ENCODE assay signal across 2 cellular contexts in genomic region chr9:89820337-89820736, GRCh38.
TF ChIP-seq lines count a peak whose summit lies in the region.

No MANE protein-coding gene starts in this region.

TF ChIP-seq in HepG2, 621 proteins besides CTCF, POLR2A, EP300 and RAD21 (continued from another document and continues in another):
- no peak for TF ChIP-seq NCOA2 (CRISPR knock-in tag; IDR thresholded peaks at IDR 0.05)
- TF ChIP-seq PLRG1 (conservative IDR thresholded peaks at IDR 0.05), result 0 out of 2 replicates have a peak, but pooled peaks have one; percentile 64
- TF ChIP-seq, protein P1, sequence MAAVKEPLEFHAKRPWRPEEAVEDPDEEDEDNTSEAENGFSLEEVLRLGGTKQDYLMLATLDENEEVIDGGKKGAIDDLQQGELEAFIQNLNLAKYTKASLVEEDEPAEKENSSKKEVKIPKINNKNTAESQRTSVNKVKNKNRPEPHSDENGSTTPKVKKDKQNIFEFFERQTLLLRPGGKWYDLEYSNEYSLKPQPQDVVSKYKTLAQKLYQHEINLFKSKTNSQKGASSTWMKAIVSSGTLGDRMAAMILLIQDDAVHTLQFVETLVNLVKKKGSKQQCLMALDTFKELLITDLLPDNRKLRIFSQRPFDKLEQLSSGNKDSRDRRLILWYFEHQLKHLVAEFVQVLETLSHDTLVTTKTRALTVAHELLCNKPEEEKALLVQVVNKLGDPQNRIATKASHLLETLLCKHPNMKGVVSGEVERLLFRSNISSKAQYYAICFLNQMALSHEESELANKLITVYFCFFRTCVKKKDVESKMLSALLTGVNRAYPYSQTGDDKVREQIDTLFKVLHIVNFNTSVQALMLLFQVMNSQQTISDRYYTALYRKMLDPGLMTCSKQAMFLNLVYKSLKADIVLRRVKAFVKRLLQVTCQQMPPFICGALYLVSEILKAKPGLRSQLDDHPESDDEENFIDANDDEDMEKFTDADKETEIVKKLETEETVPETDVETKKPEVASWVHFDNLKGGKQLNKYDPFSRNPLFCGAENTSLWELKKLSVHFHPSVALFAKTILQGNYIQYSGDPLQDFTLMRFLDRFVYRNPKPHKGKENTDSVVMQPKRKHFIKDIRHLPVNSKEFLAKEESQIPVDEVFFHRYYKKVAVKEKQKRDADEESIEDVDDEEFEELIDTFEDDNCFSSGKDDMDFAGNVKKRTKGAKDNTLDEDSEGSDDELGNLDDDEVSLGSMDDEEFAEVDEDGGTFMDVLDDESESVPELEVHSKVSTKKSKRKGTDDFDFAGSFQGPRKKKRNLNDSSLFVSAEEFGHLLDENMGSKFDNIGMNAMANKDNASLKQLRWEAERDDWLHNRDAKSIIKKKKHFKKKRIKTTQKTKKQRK (IDR thresholded peaks at IDR 0.05; ENCODE audit: low read length), result no peak
- 0 out of 2 replicates have a peak, but pooled peaks have one; percentile 8 for TF ChIP-seq FOXP1 (IDR thresholded peaks at IDR 0.05)
- no peak for TF ChIP-seq FOXP1 (CRISPR knock-in tag; IDR thresholded peaks at IDR 0.05)
- TF ChIP-seq ZNF451 (CRISPR knock-in tag; IDR thresholded peaks at IDR 0.05), result no peak
- TF ChIP-seq NONO (IDR thresholded peaks at IDR 0.05), result no peak
- no peak for TF ChIP-seq NONO (CRISPR knock-in tag; conservative IDR thresholded peaks at IDR 0.05)
- TF ChIP-seq, protein P2, sequence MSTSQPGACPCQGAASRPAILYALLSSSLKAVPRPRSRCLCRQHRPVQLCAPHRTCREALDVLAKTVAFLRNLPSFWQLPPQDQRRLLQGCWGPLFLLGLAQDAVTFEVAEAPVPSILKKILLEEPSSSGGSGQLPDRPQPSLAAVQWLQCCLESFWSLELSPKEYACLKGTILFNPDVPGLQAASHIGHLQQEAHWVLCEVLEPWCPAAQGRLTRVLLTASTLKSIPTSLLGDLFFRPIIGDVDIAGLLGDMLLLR (CRISPR knock-in tag; IDR thresholded peaks at IDR 0.05), result no peak
- TF ChIP-seq ZNF629 (CRISPR knock-in tag; conservative IDR thresholded peaks at IDR 0.05), result no peak
- TF ChIP-seq THAP9 (CRISPR knock-in tag; IDR thresholded peaks at IDR 0.05; ENCODE audit: borderline replicate concordance), result no peak
- TF ChIP-seq NBN (conservative IDR thresholded peaks at IDR 0.05), result 0 out of 2 replicates have a peak, but pooled peaks have one; percentile 50
- TF ChIP-seq ZNF10 (CRISPR knock-in tag; IDR thresholded peaks at IDR 0.05; ENCODE audit: borderline replicate concordance, low read depth), result no peak
- TF ChIP-seq FOXK2 (IDR thresholded peaks at IDR 0.05), result 0 out of 2 replicates have a peak, but pooled peaks have one; percentile 22
- TF ChIP-seq MLLT10 (CRISPR knock-in tag; IDR thresholded peaks at IDR 0.05), result no peak
- TF ChIP-seq PAF1 (CRISPR knock-in tag; IDR thresholded peaks at IDR 0.05), result no peak
- no peak for TF ChIP-seq ZBTB10 (CRISPR knock-in tag; IDR thresholded peaks at IDR 0.05; ENCODE audit: borderline replicate concordance)

TF ChIP-seq in GM12878, 131 proteins besides CTCF, POLR2A, EP300 and RAD21 (continued from another document):
- TF ChIP-seq HDGF (IDR thresholded peaks at IDR 0.05) (peak; percentile 77; the same call in 1 of the 2 replicates), BCL3 (IDR thresholded peaks at IDR 0.05; ENCODE audit: borderline replicate concordance, insufficient read depth, low read depth, low read length, poor library complexity, severe bottlenecking) (peak; percentile 62), ZNF622 (IDR thresholded peaks at IDR 0.05) (no peak)
